In genomic region chr9:128919409-128919808, GRCh38 we compare ENCODE assay signal across 11 cellular contexts. TPM values are rescaled to one million over a fixed set of nuclear protein-coding genes. Genes with fewer than 3 reads are reported as not detected.
DNase-seq lines count a peak whose midpoint lies in the region; ATAC-seq and TF ChIP-seq lines count a peak whose summit lies in the region.
"Had no signal": no experiment of that assay in that cellular context is flagged by ENCODE, and none has a peak within 500 bp of the region (broad histone marks: within the 10 kb centered on the region; RNA-seq: fewer than 3 reads in every experiment).

No MANE protein-coding gene starts in this region.

- no peak for TF ChIP-seq EP300 in tibial nerve (IDR thresholded peaks at IDR 0.05)

- no peaks in the 10 kb centered on the region for H3K9me3 ChIP-seq in tibial nerve

- no peak for ATAC-seq in HG02840 (IDR thresholded peaks at IDR 0.05; ENCODE audit: low FRiP score, unreplicated experiment)
- ATAC-seq: WTC11 had no signal

- H3K27ac ChIP-seq in tibial nerve: peak overlapping the region; percentile 81 to 98 (median 85)

- no peak for TF ChIP-seq CTCF in tibial nerve (IDR thresholded peaks at IDR 0.05)

- no peaks in the 10 kb centered on the region for H3K9me3 Mint-ChIP-seq in activated naive CD4-positive, alpha-beta T cell treated with anti-CD3 and anti-CD28 coated beads for 36 hours
- H3K9me3 Mint-ChIP-seq: naive B cell, WTC11 had no signal

- no peak overlapping the region for H3K4me3 ChIP-seq in tibial nerve

- no peaks in the 10 kb centered on the region for H3K27me3 ChIP-seq in tibial nerve

- H3K27me3 Mint-ChIP-seq in activated naive CD4-positive, alpha-beta T cell treated with anti-CD3 and anti-CD28 coated beads for 36 hours (ENCODE audit: low read depth): no peaks in the 10 kb centered on the region

- peaks cover 11% of the 10 kb centered on the region for H3K4me1 Mint-ChIP-seq in activated naive CD4-positive, alpha-beta T cell treated with anti-CD3 and anti-CD28 coated beads for 36 hours (ENCODE audit: low read depth)

- H3K27ac Mint-ChIP-seq in activated naive CD4-positive, alpha-beta T cell treated with anti-CD3 and anti-CD28 coated beads for 36 hours: peak overlapping the region; percentile 46
- H3K27ac Mint-ChIP-seq: WTC11 had no signal

- peaks cover 0 to 28% (median 0%) of the 10 kb centered on the region in 3 donors for H3K36me3 ChIP-seq in tibial nerve

- peaks cover 5% of the 10 kb centered on the region for H3K36me3 Mint-ChIP-seq in activated naive CD4-positive, alpha-beta T cell treated with anti-CD3 and anti-CD28 coated beads for 36 hours (ENCODE audit: low read depth)

- H3K4me3 Mint-ChIP-seq in activated naive CD4-positive, alpha-beta T cell treated with anti-CD3 and anti-CD28 coated beads for 36 hours: no peak overlapping the region
- H3K4me3 Mint-ChIP-seq: naive B cell, WTC11 had no signal

- H3K4me1 ChIP-seq in tibial nerve: peaks cover 3 to 87% (median 41%) of the 10 kb centered on the region in 4 donors

- DNase-seq in activated naive CD4-positive, alpha-beta T cell treated with anti-CD3 and anti-CD28 coated beads for 36 hours: no peak
- DNase-seq in activated naive CD4-positive, alpha-beta T cell treated with Interleukin-2 at 50 U/mL for 16 hours: no peak
- DNase-seq in left kidney (ENCODE audit: low read depth, low spot score) (peak; percentile 46), tibial nerve (ENCODE audit: low spot score in 2 of 2) (no peak)
- DNase-seq in activated effector memory CD4-positive, alpha-beta T cell treated with Interleukin-2 at 50 U/mL for 16 hours: no peak
- DNase-seq: activated naive CD4-positive, alpha-beta T cell; DMS79 treated with DMSO at 0.1 percent for 48 hours; naive B cell had no signal

- WGBS in tibial nerve, 2 donors: 56 to 57% methylated on average over 8 of the region's 8 CpGs

- intact Hi-C loops in activated naive CD4-positive, alpha-beta T cell treated with anti-CD3 and anti-CD28 coated beads for 36 hours (cut with micrococcal nuclease): no loop called here

- TF ChIP-seq POLR2A in tibial nerve (IDR thresholded peaks at IDR 0.05): no peak

- CTCF ChIA-PET in activated naive CD4-positive, alpha-beta T cell treated with anti-CD3 and anti-CD28 coated beads for 36 hours (lab: Charles Lee): no interaction called here

RNA-seq across cellular contexts. Expression of gene PHYHD1, which starts 1.4 kb away (rescaled TPM):
- total RNA-seq in activated naive CD4-positive, alpha-beta T cell treated with anti-CD3 and anti-CD28 coated beads for 36 hours: under 1 TPM; 0.44 to 0.50 TPM
- total RNA-seq in tibial nerve: 10 to 100 TPM; 37.8 to 55.3 (median 45.8) TPM
- total RNA-seq: A172 had no signal

RNA-seq across cellular contexts. Expression of gene DOLK, which starts 28.0 kb away (rescaled TPM):
- 1 to 10 TPM; 2.5 to 2.7 TPM for total RNA-seq in activated naive CD4-positive, alpha-beta T cell treated with anti-CD3 and anti-CD28 coated beads for 36 hours
- total RNA-seq in tibial nerve: 10 to 100 TPM in 3 of 4 donors, 1 to 10 TPM in 1; 9.4 to 13.1 (median 12.3) TPM

RNA-seq across cellular contexts. Expression of gene NUP188, which starts 28.1 kb away (rescaled TPM):
- total RNA-seq in activated naive CD4-positive, alpha-beta T cell treated with anti-CD3 and anti-CD28 coated beads for 36 hours: 100 to 1,000 TPM; 101 to 112 TPM
- total RNA-seq in tibial nerve: 10 to 100 TPM; 22.9 to 76.5 (median 43.5) TPM

RNA-seq across cellular contexts. Expression of gene LRRC8A, which starts 37.5 kb away (rescaled TPM):
- total RNA-seq in activated naive CD4-positive, alpha-beta T cell treated with anti-CD3 and anti-CD28 coated beads for 36 hours: 10 to 100 TPM; 13.1 to 13.2 TPM
- total RNA-seq in tibial nerve: 10 to 100 TPM; 65.1 to 94.7 (median 81.1) TPM

RNA-seq across cellular contexts. Expression of gene KYAT1, which starts 37.7 kb away (rescaled TPM):
- total RNA-seq in activated naive CD4-positive, alpha-beta T cell treated with anti-CD3 and anti-CD28 coated beads for 36 hours: 10 to 100 TPM; 29.6 to 33.6 TPM
- 1 to 10 TPM; 7.4 to 9.0 (median 8.6) TPM for total RNA-seq in tibial nerve

Comparison
In these comparisons a context has a peak if more than half of its experiments do, and no peak if none do; other contexts are left out.
1. RNA of gene PHYHD1, which starts 1.4 kb away (total RNA-seq): 37.8 to 55.3 TPM in tibial nerve; 0.44 to 0.50 TPM in activated naive CD4-positive, alpha-beta T cell treated with anti-CD3 and anti-CD28 coated beads for 36 hours; every median in the first group is over 10 times any median in the second.